ENCODE assay signal across 20 cellular contexts in genomic region chrX:121876316-121876715, GRCh38.
DNase-seq lines count a peak whose midpoint lies in the region; TF ChIP-seq lines count a peak whose summit lies in the region.
"Had no signal": no experiment of that assay in that cellular context is flagged by ENCODE, and none has a peak within 500 bp of the region (broad histone marks: within the 10 kb centered on the region; RNA-seq: fewer than 3 reads in every experiment).

No MANE protein-coding gene starts in this region.

- H3K4me1 ChIP-seq in ascending aorta (no peaks in the 10 kb centered on the region), hepatocyte (ENCODE audit: insufficient read depth) (no peaks in the 10 kb centered on the region)
- H3K4me1 ChIP-seq: BE2C, thyroid gland had no signal

- H3K4me3 Mint-ChIP-seq in nephron progenitor cell, result no peak overlapping the region
- H3K4me3 Mint-ChIP-seq: immature natural killer cell, T-cell, WTC11 had no signal

- DNase-seq in ACHN (peak; percentile 61), GM04504 (ENCODE audit: low read depth) (peak; percentile 27), astrocyte of the cerebellum (ENCODE audit: low read depth) (peak; percentile 26), glomerular visceral epithelial cell (ENCODE audit: extremely low spot score) (peak; percentile 40), NCI-H1092 (lab: John Stamatoyannopoulos, UW) (no peak), ascending aorta (ENCODE audit: low spot score in 2 of 2) (no peak), nephron progenitor cell (no peak), hepatocyte (ENCODE audit: low spot score) (no peak)
- DNase-seq: activated effector memory CD4-positive, alpha-beta T cell treated with Interleukin-2 at 50 U/mL for 16 hours; BE2C; DMS79; immature natural killer cell; Karpas-422; NCI-H1930; NCI-H69; PC-9; stimulated activated CD8-positive, alpha-beta memory T cell treated with anti-CD3 and anti-CD28 coated beads, Interleukin-4, amount 100 ng/mL, for 48 hours; T-cell; thyroid gland had no signal

- H3K9me2 ChIP-seq in hepatocyte (replicated peaks; ENCODE audit: insufficient read depth), result no peaks in the 10 kb centered on the region

- no peaks in the 10 kb centered on the region for H3K4me1 Mint-ChIP-seq in nephron progenitor cell
- H3K4me1 Mint-ChIP-seq: immature natural killer cell, T-cell had no signal

- TF ChIP-seq CTCF in astrocyte of the cerebellum (IDR thresholded peaks at IDR 0.05; ENCODE audit: low read depth, low read length, missing control alignments) (no peak), ascending aorta (IDR thresholded peaks at IDR 0.05) (no peak), nephron progenitor cell (IDR thresholded peaks at IDR 0.05) (no peak), hepatocyte (IDR thresholded peaks at IDR 0.05; ENCODE audit: poor library complexity) (no peak)

- no peaks in the 10 kb centered on the region for H3K27me3 Mint-ChIP-seq in nephron progenitor cell (ENCODE audit: low read depth, poor library complexity)

- intact Hi-C loops in ascending aorta (cut with DNase I), result no loop called here

- no peaks in the 10 kb centered on the region for H3K79me2 ChIP-seq in hepatocyte

- H3K9me3 Mint-ChIP-seq in nephron progenitor cell, result peaks cover 19% of the 10 kb centered on the region

- in situ Hi-C loops in ACHN (cut with HindIII; ENCODE audit: low pct_ligation_motif_present, low pct_unique_long_range_greater_than_20kb, low sequenced_read_pairs) (no loop called here), astrocyte of the cerebellum (cut with HindIII; ENCODE audit: low sequenced_read_pairs) (no loop called here)

- H3K36me3 ChIP-seq in ascending aorta (no peaks in the 10 kb centered on the region), hepatocyte (replicated peaks; ENCODE audit: insufficient read depth, low read depth) (no peaks in the 10 kb centered on the region)
- H3K36me3 ChIP-seq: BE2C, thyroid gland had no signal

- no peak overlapping the region for H3K4me3 ChIP-seq in astrocyte of the cerebellum (ENCODE audit: low read depth, low read length)
- H3K4me3 ChIP-seq in ascending aorta, result no peak overlapping the region
- no peak overlapping the region for H3K4me3 ChIP-seq in hepatocyte
- H3K4me3 ChIP-seq: PC-9, thyroid gland had no signal

- H3K27me3 ChIP-seq in ascending aorta (no peaks in the 10 kb centered on the region), hepatocyte (no peaks in the 10 kb centered on the region)
- H3K27me3 ChIP-seq: BE2C, thyroid gland had no signal

- no peak overlapping the region for H3K4me2 ChIP-seq in hepatocyte
- H3K4me2 ChIP-seq: PC-9 had no signal

- H3K27ac Mint-ChIP-seq in nephron progenitor cell, result no peak overlapping the region
- H3K27ac Mint-ChIP-seq: immature natural killer cell, T-cell, WTC11 had no signal

- no peak overlapping the region for H2AFZ ChIP-seq in hepatocyte
- H2AFZ ChIP-seq: PC-9 had no signal

- H3K27ac ChIP-seq in ascending aorta, result no peak overlapping the region
- H3K27ac ChIP-seq in hepatocyte, result no peak overlapping the region
- H3K27ac ChIP-seq: PC-9, thyroid gland had no signal

- H4K20me1 ChIP-seq in hepatocyte (ENCODE audit: insufficient read depth, poor library complexity, severe bottlenecking), result no peaks in the 10 kb centered on the region

- no peaks in the 10 kb centered on the region for H3K36me3 Mint-ChIP-seq in nephron progenitor cell (ENCODE audit: low read depth)
- H3K36me3 Mint-ChIP-seq: immature natural killer cell, T-cell had no signal

- H3K9me3 ChIP-seq in ascending aorta, result no peaks in the 10 kb centered on the region
- H3K9me3 ChIP-seq in hepatocyte (ENCODE audit: low read depth), result no peaks in the 10 kb centered on the region
- H3K9me3 ChIP-seq: BE2C, thyroid gland had no signal

Comparison
In these comparisons a context has a peak if more than half of its experiments do, and no peak if none do; other contexts are left out.
1. DNase-seq: peak in ACHN (single experiment), GM04504 (single experiment), astrocyte of the cerebellum (single experiment) and glomerular visceral epithelial cell (single experiment); none in NCI-H1092 (single experiment), ascending aorta (0 of 2), nephron progenitor cell (single experiment) and hepatocyte (single experiment).